In the genomic region with DNA sequence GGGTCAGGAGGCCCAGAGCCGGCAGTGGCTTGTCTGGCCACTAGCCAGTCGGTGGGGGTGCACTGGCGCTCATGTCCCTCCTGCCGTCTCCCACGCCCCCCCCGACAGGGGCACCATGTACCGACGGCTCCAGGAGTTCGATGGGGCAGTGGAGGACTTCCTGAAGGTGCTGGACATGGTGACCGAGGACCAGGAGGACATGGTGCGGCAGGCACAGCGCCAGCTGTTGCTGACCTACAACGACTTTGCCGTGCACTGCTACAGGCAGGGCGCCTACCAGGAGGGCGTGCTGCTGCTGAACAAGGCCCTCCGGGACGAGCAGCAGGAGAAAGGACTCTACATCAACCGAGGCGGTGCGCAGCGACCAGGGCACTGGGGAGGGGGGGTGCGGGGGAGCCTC, we compare ENCODE assay signal across 20 cellular contexts. TPM values are rescaled to one million over a fixed set of nuclear protein-coding genes. Genes with fewer than 3 reads are reported as not detected.
A peak's percentile ranks its signal among the peaks of the same experiment; 100 is the strongest.
DNase-seq lines count a peak whose midpoint lies in the region; FAIRE-seq and TF ChIP-seq lines count a peak whose summit lies in the region.
"Had no signal": no experiment of that assay in that cellular context is flagged by ENCODE, and none has a peak within 500 bp of the region (broad histone marks: within the 10 kb centered on the region; RNA-seq: fewer than 3 reads in every experiment).

No MANE protein-coding gene starts in this region.

- peaks cover 0 to 23% (median 12%) of the 10 kb centered on the region in 4 donors for H3K4me1 ChIP-seq in transverse colon
- H3K4me1 ChIP-seq: right lobe of liver had no signal

- no peak for FAIRE-seq in D721Med (lab: Jason Lieb, UNC)
- FAIRE-seq: endometrium had no signal

- no peak overlapping the region for H3K4me3 ChIP-seq in transverse colon
- H3K4me3 ChIP-seq: right lobe of liver, suprapubic skin had no signal

- H3K36me3 ChIP-seq in transverse colon: no peaks in the 10 kb centered on the region
- H3K36me3 ChIP-seq: right lobe of liver, suprapubic skin had no signal

- TF ChIP-seq CTCF in transverse colon (IDR thresholded peaks at IDR 0.05) (no peak), D721Med (IDR thresholded peaks at IDR 0.05; ENCODE audit: insufficient read depth, missing control alignments) (no peak)

- DNase-seq in NCI-H1092 treated with DMSO at 0.1 percent for 48 hours (lab: John Stamatoyannopoulos, UW): peak; percentile 42
- DNase-seq in NCI-H1092 (lab: John Stamatoyannopoulos, UW): no peak
- DNase-seq in SHP77 treated with DMSO at 0.1 percent for 48 hours (lab: John Stamatoyannopoulos, UW): peak; percentile 38
- peak; percentile 50 for DNase-seq in left kidney (ENCODE audit: low read depth, low spot score)
- peak; percentile 34 for DNase-seq in transverse colon
- no peak for DNase-seq in D721Med (ENCODE audit: insufficient read length, low spot score)
- DNase-seq in activated effector memory CD4-positive, alpha-beta T cell treated with Interleukin-2 at 50 U/mL for 16 hours: no peak
- DNase-seq in NCI-H446 treated with DMSO at 0.1 percent for 48 hours (lab: John Stamatoyannopoulos, UW): no peak
- DNase-seq: activated CD4-positive, alpha-beta T cell treated with anti-CD3 and anti-CD28 coated beads, Interleukin-2, amount 10 ng/mL, durations not matched to agents 24 days and 14 days; activated T-cell treated with anti-CD3 and anti-CD28 coated beads, Interleukin-2, amount 50 U/mL, for 72 hours; GOT3; right lobe of liver; SIG-M5; stimulated activated CD4-positive, alpha-beta T cell treated with anti-CD3 and anti-CD28 coated beads, Interleukin-2, amount 100 ng/mL, for 24 hours had no signal

- TF ChIP-seq EP300 in transverse colon (IDR thresholded peaks at IDR 0.05; ENCODE audit: low read depth): no peak

- peak overlapping the region in 1 of 4 donors; percentile 33 for H3K27ac ChIP-seq in transverse colon
- H3K27ac ChIP-seq: C4-2B, right lobe of liver, suprapubic skin had no signal

- intact Hi-C loops in transverse colon (cut with DNase I; ENCODE audit: low total_unique reads): no loop called here

- H3K27me3 ChIP-seq in transverse colon: no peaks in the 10 kb centered on the region
- H3K27me3 ChIP-seq: right lobe of liver, suprapubic skin had no signal

- 48% methylated on average over 17 of the region's 23 CpGs; no CpG with 5 or more reads in 1 of the 2 donors for WGBS in transverse colon (ENCODE audit: low coverage in 1 of 2), 2 donors

- TF ChIP-seq POLR2A in transverse colon (IDR thresholded peaks at IDR 0.05): no peak

- in situ Hi-C loops in transverse colon (cut with MboI; ENCODE audit: low pct_ligation_motif_present in 1 of 4, low pct_unique_long_range_greater_than_20kb in 1 of 4, low sequenced_read_pairs in 3 of 4): no loop called here

- H3K9me3 ChIP-seq in transverse colon: no peaks in the 10 kb centered on the region
- H3K9me3 ChIP-seq: right lobe of liver, suprapubic skin had no signal

RNA-seq across cellular contexts. Expression of a gene that starts 8.1 kb away (rescaled TPM):
- total RNA-seq in transverse colon: not detected
- total RNA-seq: activated CD4-positive, alpha-beta T cell treated with anti-CD3 and anti-CD28 coated beads, Interleukin-2, amount 10 ng/mL, durations not matched to agents 24 days and 14 days; fibroblast of villous mesenchyme; M059J had no signal

RNA-seq across cellular contexts. Expression of a gene that starts 8.5 kb away (rescaled TPM):
- total RNA-seq in transverse colon: 1 to 10 TPM; 2.4 to 9.7 (median 6.2) TPM

RNA-seq across cellular contexts. Expression of a gene that starts 11.1 kb away (rescaled TPM):
- total RNA-seq in transverse colon: 100 to 1,000 TPM in 1 of 4 donors, 10 to 100 TPM in 3; 31.4 to 126 (median 48.1) TPM

RNA-seq across cellular contexts. Expression of a gene that starts 17.2 kb away (rescaled TPM):
- not detected for total RNA-seq in transverse colon
- total RNA-seq: A172; activated CD4-positive, alpha-beta T cell treated with anti-CD3 and anti-CD28 coated beads, Interleukin-2, amount 10 ng/mL, durations not matched to agents 24 days and 14 days; activated T-cell treated with anti-CD3 and anti-CD28 coated beads, Interleukin-2, amount 50 U/mL, for 72 hours; M059J had no signal

RNA-seq across cellular contexts. Expression of a gene that starts 54.5 kb away (rescaled TPM):
- 10 to 100 TPM in 1 of 4 donors, 1 to 10 TPM in 3; 2.6 to 10.1 (median 3.9) TPM for total RNA-seq in transverse colon
- total RNA-seq: M059J had no signal

Comparison
In these comparisons a context has a peak if more than half of its experiments do, and no peak if none do; other contexts are left out.
1. DNase-seq: peak in NCI-H1092 treated with DMSO at 0.1 percent for 48 hours (single experiment), SHP77 treated with DMSO at 0.1 percent for 48 hours (single experiment), left kidney (single experiment) and transverse colon (single experiment); none in NCI-H1092 (single experiment), D721Med (single experiment), activated effector memory CD4-positive, alpha-beta T cell treated with Interleukin-2 at 50 U/mL for 16 hours (single experiment) and NCI-H446 treated with DMSO at 0.1 percent for 48 hours (single experiment).